1 cellular context compared by ENCODE assay signal in genomic region chr10:11742779-11743298, GRCh38.
TF ChIP-seq lines count a peak whose summit lies in the region.

No MANE protein-coding gene starts in this region.

TF ChIP-seq in K562, 482 proteins besides CTCF, POLR2A, EP300 and RAD21 (continued from another document):
- 0 out of 2 replicates have a peak, but pooled peaks have one; percentile 59 for TF ChIP-seq KAT7 (CRISPR knock-in tag; IDR thresholded peaks at IDR 0.05; ENCODE audit: borderline replicate concordance)
- TF ChIP-seq ATF1 (CRISPR knock-in tag; IDR thresholded peaks at IDR 0.05) = no peak
- TF ChIP-seq ATF1 (tag; IDR thresholded peaks at IDR 0.05) = 0 out of 2 replicates have a peak, but pooled peaks have one; percentile 1
- 0 out of 2 replicates have a peak, but pooled peaks have one; percentile 30 for TF ChIP-seq ZNF584 (CRISPR knock-in tag; IDR thresholded peaks at IDR 0.05; ENCODE audit: low read depth)
- peak; percentile 37 for TF ChIP-seq L3MBTL2 (IDR thresholded peaks at IDR 0.05)
- TF ChIP-seq ZNF830 (CRISPR knock-in tag; IDR thresholded peaks at IDR 0.05) = no peak
- no peak for TF ChIP-seq ADNP (tag; IDR thresholded peaks at IDR 0.05)
- TF ChIP-seq ZC3H4 (CRISPR knock-in tag; IDR thresholded peaks at IDR 0.05; ENCODE audit: borderline replicate concordance) = peak; percentile 84; the same call in 1 of the 2 replicates
- TF ChIP-seq ZNF282 (CRISPR knock-in tag; IDR thresholded peaks at IDR 0.05) = 0 out of 2 replicates have a peak, but pooled peaks have one; percentile 13
- peak; percentile 9; the same call in 1 of the 2 replicates for TF ChIP-seq SP1 (CRISPR knock-in tag; IDR thresholded peaks at IDR 0.05)
- TF ChIP-seq PRMT5 (CRISPR knock-in tag; IDR thresholded peaks at IDR 0.05) = 0 out of 2 replicates have a peak, but pooled peaks have one; percentile 49
- TF ChIP-seq RFX5 (IDR thresholded peaks at IDR 0.05; ENCODE audit: low read depth, low read length) = no peak
- TF ChIP-seq RBFOX2 (IDR thresholded peaks at IDR 0.05; ENCODE audit: low read depth, low read length) = peak; percentile 73
- TF ChIP-seq ZNF780A (CRISPR knock-in tag; IDR thresholded peaks at IDR 0.05) = no peak
- peak in 1 of 3 experiments; percentile 71 for TF ChIP-seq YY1 (IDR thresholded peaks at IDR 0.05; ENCODE audit: borderline replicate concordance in 1 of 3, control insufficient read depth in 1 of 3, extremely low read depth in 1 of 3, insufficient read depth in 3 of 3, insufficient read length in 1 of 3, insufficient replicate concordance in 2 of 3, low read depth in 1 of 3, low read length in 2 of 3)
- no peak for TF ChIP-seq NFIC (IDR thresholded peaks at IDR 0.05)
- TF ChIP-seq MAZ (CRISPR knock-in tag; conservative IDR thresholded peaks at IDR 0.05 in 1 of 2, IDR thresholded peaks at IDR 0.05 in 1 of 2) = 0 out of 4 replicates have a peak, but pooled peaks have one; percentile 16 to 27
- TF ChIP-seq ZNF695 (CRISPR knock-in tag; IDR thresholded peaks at IDR 0.05) = no peak
- TF ChIP-seq SFPQ (IDR thresholded peaks at IDR 0.05; ENCODE audit: low read depth, low read length) = no peak
- TF ChIP-seq ZFP36 (IDR thresholded peaks at IDR 0.05; ENCODE audit: low read depth, low read length, partially characterized antibody) = no peak
- TF ChIP-seq E2F1 (CRISPR knock-in tag; IDR thresholded peaks at IDR 0.05) = 0 out of 2 replicates have a peak, but pooled peaks have one; percentile 32
- TF ChIP-seq, protein P1, sequence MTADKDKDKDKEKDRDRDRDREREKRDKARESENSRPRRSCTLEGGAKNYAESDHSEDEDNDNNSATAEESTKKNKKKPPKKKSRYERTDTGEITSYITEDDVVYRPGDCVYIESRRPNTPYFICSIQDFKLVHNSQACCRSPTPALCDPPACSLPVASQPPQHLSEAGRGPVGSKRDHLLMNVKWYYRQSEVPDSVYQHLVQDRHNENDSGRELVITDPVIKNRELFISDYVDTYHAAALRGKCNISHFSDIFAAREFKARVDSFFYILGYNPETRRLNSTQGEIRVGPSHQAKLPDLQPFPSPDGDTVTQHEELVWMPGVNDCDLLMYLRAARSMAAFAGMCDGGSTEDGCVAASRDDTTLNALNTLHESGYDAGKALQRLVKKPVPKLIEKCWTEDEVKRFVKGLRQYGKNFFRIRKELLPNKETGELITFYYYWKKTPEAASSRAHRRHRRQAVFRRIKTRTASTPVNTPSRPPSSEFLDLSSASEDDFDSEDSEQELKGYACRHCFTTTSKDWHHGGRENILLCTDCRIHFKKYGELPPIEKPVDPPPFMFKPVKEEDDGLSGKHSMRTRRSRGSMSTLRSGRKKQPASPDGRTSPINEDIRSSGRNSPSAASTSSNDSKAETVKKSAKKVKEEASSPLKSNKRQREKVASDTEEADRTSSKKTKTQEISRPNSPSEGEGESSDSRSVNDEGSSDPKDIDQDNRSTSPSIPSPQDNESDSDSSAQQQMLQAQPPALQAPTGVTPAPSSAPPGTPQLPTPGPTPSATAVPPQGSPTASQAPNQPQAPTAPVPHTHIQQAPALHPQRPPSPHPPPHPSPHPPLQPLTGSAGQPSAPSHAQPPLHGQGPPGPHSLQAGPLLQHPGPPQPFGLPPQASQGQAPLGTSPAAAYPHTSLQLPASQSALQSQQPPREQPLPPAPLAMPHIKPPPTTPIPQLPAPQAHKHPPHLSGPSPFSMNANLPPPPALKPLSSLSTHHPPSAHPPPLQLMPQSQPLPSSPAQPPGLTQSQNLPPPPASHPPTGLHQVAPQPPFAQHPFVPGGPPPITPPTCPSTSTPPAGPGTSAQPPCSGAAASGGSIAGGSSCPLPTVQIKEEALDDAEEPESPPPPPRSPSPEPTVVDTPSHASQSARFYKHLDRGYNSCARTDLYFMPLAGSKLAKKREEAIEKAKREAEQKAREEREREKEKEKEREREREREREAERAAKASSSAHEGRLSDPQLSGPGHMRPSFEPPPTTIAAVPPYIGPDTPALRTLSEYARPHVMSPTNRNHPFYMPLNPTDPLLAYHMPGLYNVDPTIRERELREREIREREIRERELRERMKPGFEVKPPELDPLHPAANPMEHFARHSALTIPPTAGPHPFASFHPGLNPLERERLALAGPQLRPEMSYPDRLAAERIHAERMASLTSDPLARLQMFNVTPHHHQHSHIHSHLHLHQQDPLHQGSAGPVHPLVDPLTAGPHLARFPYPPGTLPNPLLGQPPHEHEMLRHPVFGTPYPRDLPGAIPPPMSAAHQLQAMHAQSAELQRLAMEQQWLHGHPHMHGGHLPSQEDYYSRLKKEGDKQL (CRISPR knock-in tag; IDR thresholded peaks at IDR 0.05; ENCODE audit: borderline replicate concordance) = peak; percentile 81; the same call in 1 of the 2 replicates
- no peak for TF ChIP-seq ZFP1 (CRISPR knock-in tag; IDR thresholded peaks at IDR 0.05)
- peak; percentile 54; the same call in 1 of the 2 replicates for TF ChIP-seq ZBTB1 (CRISPR knock-in tag; IDR thresholded peaks at IDR 0.05; ENCODE audit: borderline replicate concordance, low read depth)
TF ChIP-seq in K562: peak in this region for 19.
